Comparison of ENCODE assay signal across 2 cellular contexts in genomic region chr12:75986001-75986739, GRCh38.
TF ChIP-seq lines count a peak whose summit lies in the region.

No MANE protein-coding gene starts in this region.

TF ChIP-seq in A549, 52 proteins besides CTCF, POLR2A, EP300 and RAD21:
- TF ChIP-seq REST (IDR thresholded peaks at IDR 0.05) (no peak), EHF (CRISPR knock-in tag; IDR thresholded peaks at IDR 0.05) (0 out of 2 replicates have a peak, but pooled peaks have one; percentile 24)

TF ChIP-seq in HCT116, 20 proteins besides CTCF, POLR2A, EP300 and RAD21:
- TF ChIP-seq ATF3 (IDR thresholded peaks at IDR 0.05) (no peak), SIN3A (IDR thresholded peaks at IDR 0.05; ENCODE audit: low read depth) (no peak), SP1 (IDR thresholded peaks at IDR 0.05; ENCODE audit: low read depth) (0 out of 2 replicates have a peak, but pooled peaks have one; percentile 6), EGR1 (IDR thresholded peaks at IDR 0.05; ENCODE audit: low read depth) (no peak), CEBPB (IDR thresholded peaks at IDR 0.05; ENCODE audit: low read depth) (0 out of 2 replicates have a peak, but pooled peaks have one; percentile 21), POLR2AphosphoS5 (IDR thresholded peaks at IDR 0.05; ENCODE audit: low read depth, low read length) (no peak), EZH2phosphoT487 (IDR thresholded peaks at IDR 0.05; ENCODE audit: borderline replicate concordance) (no peak), MAX (IDR thresholded peaks at IDR 0.05) (no peak)
TF ChIP-seq in HCT116: peak in this region for 2.
